In genomic region chr2:199195893-199196502, GRCh38 we compare ENCODE assay signal across 20 cellular contexts.
DNase-seq lines count a peak whose midpoint lies in the region; ATAC-seq, FAIRE-seq and TF ChIP-seq lines count a peak whose summit lies in the region.
"Had no signal": no experiment of that assay in that cellular context is flagged by ENCODE, and none has a peak within 500 bp of the region (broad histone marks: within the 10 kb centered on the region; RNA-seq: fewer than 3 reads in every experiment).

No MANE protein-coding gene starts in this region.

- H3K27ac Mint-ChIP-seq in brain: peak overlapping the region in 3 of 5 experiments; percentile 56 to 93 (median 60)
- no peak overlapping the region for H3K27ac Mint-ChIP-seq in glutamatergic neuron (ENCODE audit: unreplicated experiment)
- H3K27ac Mint-ChIP-seq: CD4-positive, alpha-beta T cell had no signal

- DNase-seq in HepG2 (ENCODE audit: low spot score) (no peak), right lobe of liver (no peak), glutamatergic neuron (no peak), NCI-H510A (lab: John Stamatoyannopoulos, UW) (no peak)
- DNase-seq: 8988T; AML-193; C1 segment of cervical spinal cord; Calu3; CD4-positive, alpha-beta T cell; DMS 273 treated with DMSO at 0.1 percent for 48 hours; DMS79; GM23248; H7; KG1 had no signal

- no peaks in the 10 kb centered on the region for H3K9me3 ChIP-seq in HepG2 (ENCODE audit: low read length)
- no peaks in the 10 kb centered on the region for H3K9me3 ChIP-seq in right lobe of liver
- H3K9me3 ChIP-seq in OCI-LY1 (ENCODE audit: low read length): no peaks in the 10 kb centered on the region

- no peaks in the 10 kb centered on the region for H3K9me3 Mint-ChIP-seq in brain
- H3K9me3 Mint-ChIP-seq in glutamatergic neuron (ENCODE audit: unreplicated experiment): peaks cover 1% of the 10 kb centered on the region
- H3K9me3 Mint-ChIP-seq: CD4-positive, alpha-beta T cell had no signal

- TF ChIP-seq RAD21 in HepG2 (CRISPR knock-in tag; IDR thresholded peaks at IDR 0.05): no peak

- H3K4me3 ChIP-seq in HepG2 (replicated peaks in 1 of 3; ENCODE audit: insufficient read depth in 1 of 3, low read depth in 2 of 3, low read length in 3 of 3) (no peak overlapping the region), right lobe of liver (no peak overlapping the region), OCI-LY1 (ENCODE audit: low read depth, low read length, poor library complexity, severe bottlenecking) (no peak overlapping the region)
- H3K4me3 ChIP-seq: GM23248 had no signal

- H3K27me3 Mint-ChIP-seq in brain: no peaks in the 10 kb centered on the region
- H3K27me3 Mint-ChIP-seq in glutamatergic neuron (ENCODE audit: unreplicated experiment): no peaks in the 10 kb centered on the region
- H3K27me3 Mint-ChIP-seq: CD4-positive, alpha-beta T cell had no signal

- H3F3A ChIP-seq in OCI-LY1 (ENCODE audit: insufficient read depth, low read length): no peaks in the 10 kb centered on the region

- intact Hi-C loops in HepG2 (cut with micrococcal nuclease; ENCODE audit: unreplicated experiment) (no loop called here), right lobe of liver (cut with DNase I) (no loop called here)

- H3K4me3 Mint-ChIP-seq in brain: peak overlapping the region in 2 of 5 experiments; percentile 49 to 52
- H3K4me3 Mint-ChIP-seq in glutamatergic neuron (ENCODE audit: unreplicated experiment): no peak overlapping the region
- H3K4me3 Mint-ChIP-seq: CD4-positive, alpha-beta T cell had no signal

- TF ChIP-seq EP300 in HepG2 (IDR thresholded peaks at IDR 0.05; ENCODE audit: low read depth in 2 of 2, low read length in 2 of 2) (no peak), HepG2 (CRISPR knock-in tag; IDR thresholded peaks at IDR 0.05; ENCODE audit: borderline replicate concordance) (no peak)

- H4K20me1 ChIP-seq in HepG2 (ENCODE audit: insufficient read depth, low read length): no peaks in the 10 kb centered on the region
- no peaks in the 10 kb centered on the region for H4K20me1 ChIP-seq in OCI-LY1 (ENCODE audit: insufficient read depth, low read length)

- H3K4me1 Mint-ChIP-seq in brain: no peaks in the 10 kb centered on the region
- no peaks in the 10 kb centered on the region for H3K4me1 Mint-ChIP-seq in glutamatergic neuron (ENCODE audit: low read depth, unreplicated experiment)

- H3K79me2 ChIP-seq in HepG2 (ENCODE audit: insufficient read depth, low read length) (no peaks in the 10 kb centered on the region), OCI-LY1 (ENCODE audit: insufficient read depth, low read length) (no peaks in the 10 kb centered on the region)

- no TSS peak for BruUV-seq in HepG2 (replicated peaks; lab: Mats Ljungman, UMichigan)

- WGBS in HepG2 (ENCODE audit: low lambda C conversion rate): 24% methylated on average over 6 of the region's 6 CpGs
- WGBS in right lobe of liver (ENCODE audit: insufficient coverage, low coverage, low lambda C conversion rate, missing lambda C conversion rate): 58% methylated on average over 6 of the region's 6 CpGs

- ATAC-seq in HepG2 (no peak), right lobe of liver (no peak), GM18867 (IDR thresholded peaks at IDR 0.05; ENCODE audit: unreplicated experiment) (no peak)

- H3K4me1 ChIP-seq in HepG2 (ENCODE audit: insufficient read depth, low read length): no peaks in the 10 kb centered on the region
- H3K4me1 ChIP-seq in right lobe of liver: no peaks in the 10 kb centered on the region
- H3K4me1 ChIP-seq in OCI-LY1 (ENCODE audit: insufficient read depth, low read length, severe bottlenecking): peaks cover 52% of the 10 kb centered on the region

- H3K36me3 Mint-ChIP-seq in brain (no peaks in the 10 kb centered on the region), glutamatergic neuron (ENCODE audit: unreplicated experiment) (no peaks in the 10 kb centered on the region)

- CTCF ChIA-PET in HepG2 (lab: Yijun Ruan, JAX; ENCODE audit: low intra/inter-chr PET ratio, low total read pairs): no interaction called here

- FAIRE-seq in HepG2 (lab: Jason Lieb, UNC): no peak
- FAIRE-seq: GM12891, GM19239 had no signal

- H3K27ac ChIP-seq in HepG2 (ENCODE audit: extremely low read length, insufficient read depth, low read length) (no peak overlapping the region), right lobe of liver (no peak overlapping the region), OCI-LY1 (ENCODE audit: low read depth, low read length, poor library complexity, severe bottlenecking) (no peak overlapping the region)
- H3K27ac ChIP-seq: GM23248, HL-60 had no signal

- H3K27me3 ChIP-seq in HepG2 (ENCODE audit: control insufficient read depth in 1 of 2, insufficient read depth in 2 of 2, low read length in 2 of 2) (no peaks in the 10 kb centered on the region), right lobe of liver (no peaks in the 10 kb centered on the region), OCI-LY1 (ENCODE audit: insufficient read depth, low read length) (no peaks in the 10 kb centered on the region)

- H3K9ac ChIP-seq in HepG2 (ENCODE audit: insufficient read depth, low read depth, low read length) (no peak overlapping the region), OCI-LY1 (ENCODE audit: low read length) (no peak overlapping the region)
- H3K9ac ChIP-seq: GM23248 had no signal

- no peak for TF ChIP-seq CTCF in HepG2 (CRISPR knock-in tag; IDR thresholded peaks at IDR 0.05)
- no peak for TF ChIP-seq CTCF in right lobe of liver (IDR thresholded peaks at IDR 0.05)
- no peak for TF ChIP-seq CTCF in OCI-LY1 (IDR thresholded peaks at IDR 0.05; ENCODE audit: low read length)
- TF ChIP-seq CTCF in brain (conservative IDR thresholded peaks at IDR 0.05): no peak
- no peak for TF ChIP-seq CTCF in glutamatergic neuron (IDR thresholded peaks at IDR 0.05; ENCODE audit: partially characterized antibody, unreplicated experiment)

- H3K36me3 ChIP-seq in HepG2 (replicated peaks in 1 of 2; ENCODE audit: control insufficient read depth in 1 of 2, insufficient read depth in 2 of 2, low read length in 2 of 2) (no peaks in the 10 kb centered on the region), right lobe of liver (no peaks in the 10 kb centered on the region), OCI-LY1 (ENCODE audit: insufficient read depth, low read length) (no peaks in the 10 kb centered on the region)

- H3K4me2 ChIP-seq in HepG2 (ENCODE audit: low read depth, low read length): no peak overlapping the region
- H3K4me2 ChIP-seq in OCI-LY1 (ENCODE audit: low read length): no peak overlapping the region

- in situ Hi-C loops in HepG2 (cut with HindIII; ENCODE audit: extremely low pct_ligation_motif_present, low pct_unique_long_range_greater_than_20kb): no loop called here

- TF ChIP-seq POLR2A in HepG2 (IDR thresholded peaks at IDR 0.05; ENCODE audit: insufficient read depth in 1 of 2, low read depth in 2 of 2, low read length in 2 of 2) (no peak), right lobe of liver (IDR thresholded peaks at IDR 0.05) (no peak)

- POLR2A ChIA-PET in HepG2 (lab: Yijun Ruan, JAX): no interaction called here

- H2AFZ ChIP-seq in HepG2 (ENCODE audit: low read length) (no peak overlapping the region), OCI-LY1 (ENCODE audit: low read length) (peak overlapping the region; percentile 81; the same call in 1 of the 2 replicates)
- H2AFZ ChIP-seq: GM23248 had no signal

- no peaks in the 10 kb centered on the region for H3K9me2 ChIP-seq in OCI-LY1 (ENCODE audit: low read depth, low read length)

TF ChIP-seq in HepG2, 621 proteins besides CTCF, POLR2A, EP300 and RAD21:
- peak; percentile 56; the same call in 1 of the 2 replicates for TF ChIP-seq ATF7 (IDR thresholded peaks at IDR 0.05)
- no peak for TF ChIP-seq ATF7 (CRISPR knock-in tag; IDR thresholded peaks at IDR 0.05)
- TF ChIP-seq DMAP1 (CRISPR knock-in tag; IDR thresholded peaks at IDR 0.05): no peak
- TF ChIP-seq CENPX (CRISPR knock-in tag; IDR thresholded peaks at IDR 0.05): no peak
- no peak for TF ChIP-seq ZNF781 (CRISPR knock-in tag; IDR thresholded peaks at IDR 0.05; ENCODE audit: borderline replicate concordance, not compliant biosample characterization)
- TF ChIP-seq NFE2 (CRISPR knock-in tag; IDR thresholded peaks at IDR 0.05): no peak
